10 cellular contexts compared by ENCODE assay signal in the genomic region with DNA sequence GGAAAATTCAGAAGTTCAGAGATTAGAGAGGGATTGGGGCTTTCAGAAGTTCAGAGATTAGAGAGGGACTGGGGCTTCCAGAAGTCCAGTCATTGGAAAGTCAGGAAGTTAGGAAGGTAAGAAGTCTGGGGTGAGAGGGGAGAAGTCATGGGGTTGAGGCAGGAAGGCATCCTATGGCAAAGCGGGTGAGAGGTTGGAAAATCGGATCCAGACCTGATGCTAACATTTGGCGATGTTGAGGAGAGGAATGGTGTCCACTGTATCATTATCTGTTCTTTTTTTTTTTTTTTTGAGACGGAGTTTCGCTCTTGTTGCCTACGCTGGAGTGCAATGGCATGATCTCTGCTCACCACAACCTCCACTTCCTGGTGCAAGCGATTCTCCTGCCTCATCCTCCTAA. TPM values are rescaled to one million over a fixed set of nuclear protein-coding genes. Genes with fewer than 3 reads are reported as not detected.
"Had no signal": no experiment of that assay in that cellular context is flagged by ENCODE, and none has a peak within 500 bp of the region (broad histone marks: within the 10 kb centered on the region; RNA-seq: fewer than 3 reads in every experiment).

No MANE protein-coding gene starts in this region.

- FAIRE-seq: HTR-8/SVneo had no signal

- DNase-seq: GM23248, GOT3, H9, HCEC 1CT, HFFc6, IMR-90, KBM-7 had no signal

- H3K4me3 ChIP-seq: GM23248 had no signal

- H2AFZ ChIP-seq: GM23248 had no signal

- H3K4me2 ChIP-seq: KMS-11 had no signal

- H3K4me3 Mint-ChIP-seq: H9, HFFc6 had no signal

- H3K27ac ChIP-seq: GM23248, KMS-11 had no signal

- H3K9ac ChIP-seq: GM23248, KMS-11 had no signal

- H3K27ac Mint-ChIP-seq: H9, HFFc6 had no signal

RNA-seq across cellular contexts. Expression of a gene that starts 11.1 kb away (rescaled TPM):
- total RNA-seq: GM23248, HFFc6, HT-29, IMR-90 had no signal
- polyA plus RNA-seq: GM23248 had no signal

RNA-seq across cellular contexts. Expression of a gene that starts 20.7 kb away (rescaled TPM):
- total RNA-seq: GM23248, HT-29, IMR-90 had no signal
